ENCODE assay signal across 17 cellular contexts in genomic region chr5:40381676-40382363, GRCh38.
DNase-seq lines count a peak whose midpoint lies in the region; FAIRE-seq and TF ChIP-seq lines count a peak whose summit lies in the region.
"Had no signal": no experiment of that assay in that cellular context is flagged by ENCODE, and none has a peak within 500 bp of the region (broad histone marks: within the 10 kb centered on the region; RNA-seq: fewer than 3 reads in every experiment).

No MANE protein-coding gene starts in this region.

- H3K9me3 ChIP-seq in small intestine (ENCODE audit: control insufficient read depth, low read depth) = no peaks in the 10 kb centered on the region
- H3K9me3 ChIP-seq: ascending aorta, upper lobe of left lung had no signal

- H3K9me3 Mint-ChIP-seq in activated naive CD4-positive, alpha-beta T cell treated with anti-CD3 and anti-CD28 coated beads for 36 hours = peaks cover 13% of the 10 kb centered on the region

- H3K27me3 Mint-ChIP-seq in activated naive CD4-positive, alpha-beta T cell treated with anti-CD3 and anti-CD28 coated beads for 36 hours (ENCODE audit: low read depth) = no peaks in the 10 kb centered on the region

- WGBS in small intestine, 3 donors = 82 to 87% (median 86%) methylated on average over 4 of the region's 4 CpGs

- FAIRE-seq in colon (lab: Jason Lieb, UNC) (peak; percentile 93), small intestine (lab: Jason Lieb, UNC) (no peak), GM12891 (lab: Jason Lieb, UNC) (no peak)
- FAIRE-seq: frontal cortex, TTC549 had no signal

- no peaks in the 10 kb centered on the region for H3K36me3 ChIP-seq in small intestine (ENCODE audit: control insufficient read depth in 2 of 2, insufficient read depth in 2 of 2, low read length in 2 of 2)
- H3K36me3 ChIP-seq: ascending aorta, upper lobe of left lung had no signal

- CTCF ChIA-PET in activated naive CD4-positive, alpha-beta T cell treated with anti-CD3 and anti-CD28 coated beads for 36 hours (lab: Charles Lee) = interaction anchor here (0.8 to 1.1 kb wide), 2 partner anchors 10 to 56 kb away, joined by 3 read pairs; no protein-coding TSS in a partner anchor

- H3K4me3 Mint-ChIP-seq in activated naive CD4-positive, alpha-beta T cell treated with anti-CD3 and anti-CD28 coated beads for 36 hours = no peak overlapping the region

- TF ChIP-seq POLR2A in GM12891 (IDR thresholded peaks at IDR 0.05; ENCODE audit: low read depth, low read length) = no peak

- no peak overlapping the region for H3K4me3 ChIP-seq in small intestine (ENCODE audit: low read depth in 1 of 2, low read length in 2 of 2)
- H3K4me3 ChIP-seq: ascending aorta, upper lobe of left lung had no signal

- H3K4me1 Mint-ChIP-seq in activated naive CD4-positive, alpha-beta T cell treated with anti-CD3 and anti-CD28 coated beads for 36 hours (ENCODE audit: low read depth) = peaks cover 87% of the 10 kb centered on the region

- H3K27me3 ChIP-seq in small intestine (ENCODE audit: control insufficient read depth in 2 of 2, insufficient read depth in 2 of 2, low read length in 2 of 2) = no peaks in the 10 kb centered on the region
- H3K27me3 ChIP-seq: ascending aorta, upper lobe of left lung had no signal

- no peak for DNase-seq in activated naive CD4-positive, alpha-beta T cell treated with anti-CD3 and anti-CD28 coated beads for 36 hours
- DNase-seq in activated naive CD4-positive, alpha-beta T cell treated with anti-CD3 and anti-CD28 coated beads, Interleukin-2, amount 50 U/mL, for 16 hours = no peak
- DNase-seq in NCI-H460 (ENCODE audit: extremely low read depth, low read depth) (peak; percentile 64), small intestine (peak; percentile 50), NCI-H2196 (lab: John Stamatoyannopoulos, UW; ENCODE audit: unreplicated experiment) (no peak), AG20443 (ENCODE audit: low spot score) (no peak), GM12891 (ENCODE audit: insufficient read length, low spot score) (no peak)
- DNase-seq: effector CD4-positive, alpha-beta T cell; islet precursor cell; NCI-H1436 treated with DMSO at 0.1 percent for 48 hours; NCI-H526; upper lobe of left lung had no signal

- peak overlapping the region; percentile 89 for H3K27ac Mint-ChIP-seq in activated naive CD4-positive, alpha-beta T cell treated with anti-CD3 and anti-CD28 coated beads for 36 hours

- peaks cover 14% of the 10 kb centered on the region for H3K36me3 Mint-ChIP-seq in activated naive CD4-positive, alpha-beta T cell treated with anti-CD3 and anti-CD28 coated beads for 36 hours (ENCODE audit: low read depth)

- no peak overlapping the region for H3K27ac ChIP-seq in small intestine (ENCODE audit: low read depth in 1 of 2, low read length in 1 of 2)
- H3K27ac ChIP-seq: ascending aorta, parathyroid adenoma, upper lobe of left lung had no signal

- intact Hi-C loops in activated naive CD4-positive, alpha-beta T cell treated with anti-CD3 and anti-CD28 coated beads for 36 hours (cut with micrococcal nuclease) = loop anchor here (5.0 to 10.0 kb wide), 3 partner anchors 350 to 727 kb away; no protein-coding TSS in a partner anchor

- peaks cover 0 to 2% of the 10 kb centered on the region in 2 donors for H3K4me1 ChIP-seq in small intestine (ENCODE audit: control insufficient read depth in 2 of 2, insufficient read depth in 1 of 2, low read depth in 1 of 2, low read length in 1 of 2)
- H3K4me1 ChIP-seq: ascending aorta, parathyroid adenoma had no signal

TF ChIP-seq in GM12891, 5 proteins besides CTCF, POLR2A, EP300 and RAD21:
- TF ChIP-seq PAX5 (IDR thresholded peaks at IDR 0.05; ENCODE audit: insufficient read depth, low read length, severe bottlenecking) (no peak), SPI1 (IDR thresholded peaks at IDR 0.05; ENCODE audit: low read depth, low read length) (no peak), POLR2AphosphoS5 (IDR thresholded peaks at IDR 0.05; ENCODE audit: low read depth, low read length) (no peak)

Comparison
In these comparisons a context has a peak if more than half of its experiments do, and no peak if none do; other contexts are left out.
1. DNase-seq: peak in NCI-H460 (single experiment) and small intestine (single experiment); none in activated naive CD4-positive, alpha-beta T cell treated with anti-CD3 and anti-CD28 coated beads for 36 hours (single experiment), activated naive CD4-positive, alpha-beta T cell treated with anti-CD3 and anti-CD28 coated beads, Interleukin-2, amount 50 U/mL, for 16 hours (single experiment), NCI-H2196 (single experiment), AG20443 (single experiment) and GM12891 (single experiment).